In genomic region chr6:166623318-166623717, GRCh38 we compare ENCODE assay signal across 23 cellular contexts. TPM values are rescaled to one million over a fixed set of nuclear protein-coding genes. Genes with fewer than 3 reads are reported as not detected.
DNase-seq lines count a peak whose midpoint lies in the region; ATAC-seq and TF ChIP-seq lines count a peak whose summit lies in the region.
"Had no signal": no experiment of that assay in that cellular context is flagged by ENCODE, and none has a peak within 500 bp of the region (broad histone marks: within the 10 kb centered on the region; RNA-seq: fewer than 3 reads in every experiment).

No MANE protein-coding gene starts in this region.

- H3K27me3 ChIP-seq in breast epithelium (no peaks in the 10 kb centered on the region), lung (ENCODE audit: control insufficient read depth, insufficient read depth) (no peaks in the 10 kb centered on the region), upper lobe of right lung (no peaks in the 10 kb centered on the region)
- H3K27me3 ChIP-seq: uterus had no signal

- H3K4me3 ChIP-seq in breast epithelium (no peak overlapping the region), lung (no peak overlapping the region), upper lobe of right lung (no peak overlapping the region)
- H3K4me3 ChIP-seq: HAP-1, uterus had no signal

- TF ChIP-seq POLR2A in breast epithelium (IDR thresholded peaks at IDR 0.05): no peak

- H3K36me3 ChIP-seq in breast epithelium: no peaks in the 10 kb centered on the region
- H3K36me3 ChIP-seq in lung (ENCODE audit: control insufficient read depth in 2 of 2, insufficient read depth in 2 of 2, low read length in 2 of 2): peaks cover 0 to 7% of the 10 kb centered on the region in 2 donors
- H3K36me3 ChIP-seq in upper lobe of right lung: peaks cover 6% of the 10 kb centered on the region
- H3K36me3 ChIP-seq: HAP-1, uterus had no signal

- H3K4me3 Mint-ChIP-seq in MCF 10A (ENCODE audit: unreplicated experiment): peak overlapping the region; percentile 56
- peak overlapping the region; percentile 31 for H3K4me3 Mint-ChIP-seq in chondrocyte (ENCODE audit: unreplicated experiment)
- H3K4me3 Mint-ChIP-seq: nephron, WTC11 had no signal

- H3K9me3 ChIP-seq in breast epithelium (no peaks in the 10 kb centered on the region), lung (ENCODE audit: control insufficient read depth in 2 of 2, insufficient read depth in 1 of 2, low read length in 1 of 2) (no peaks in the 10 kb centered on the region), upper lobe of right lung (no peaks in the 10 kb centered on the region)
- H3K9me3 ChIP-seq: HAP-1, uterus had no signal

- H3K27ac ChIP-seq in breast epithelium (peak overlapping the region in 1 of 2 donors; percentile 67), lung (ENCODE audit: low read depth in 1 of 2, low read length in 1 of 2) (peak overlapping the region; percentile 60 to 91), upper lobe of right lung (peak overlapping the region; percentile 82)

- no peaks in the 10 kb centered on the region for H3K27me3 Mint-ChIP-seq in MCF 10A (ENCODE audit: insufficient read depth, unreplicated experiment)
- no peaks in the 10 kb centered on the region for H3K27me3 Mint-ChIP-seq in chondrocyte (ENCODE audit: low read depth)

- BruUV-seq in MCF 10A (replicated peaks; lab: Mats Ljungman, UMichigan): no TSS peak

- peaks cover 57% of the 10 kb centered on the region for H3K4me1 Mint-ChIP-seq in MCF 10A (ENCODE audit: insufficient read depth, unreplicated experiment)
- peaks cover 81% of the 10 kb centered on the region for H3K4me1 Mint-ChIP-seq in chondrocyte (ENCODE audit: low read depth)

- H3K9me3 Mint-ChIP-seq in MCF 10A (ENCODE audit: unreplicated experiment) (no peaks in the 10 kb centered on the region), chondrocyte (ENCODE audit: low read depth) (no peaks in the 10 kb centered on the region)
- H3K9me3 Mint-ChIP-seq: WTC11 had no signal

- TF ChIP-seq CTCF in MCF 10A (IDR thresholded peaks at IDR 0.05; ENCODE audit: unreplicated experiment): no peak
- no peak for TF ChIP-seq CTCF in breast epithelium (IDR thresholded peaks at IDR 0.05)
- TF ChIP-seq CTCF in chondrocyte (IDR thresholded peaks at IDR 0.05): no peak
- TF ChIP-seq CTCF in lung (IDR thresholded peaks at IDR 0.05; ENCODE audit: control extremely low read depth, extremely low read depth): no peak
- TF ChIP-seq CTCF in upper lobe of right lung (IDR thresholded peaks at IDR 0.05): no peak

- ATAC-seq in lung (ENCODE audit: insufficient read depth, low FRiP score) (no peak), upper lobe of right lung (peak; percentile 0), HG02763 (IDR thresholded peaks at IDR 0.05; ENCODE audit: unreplicated experiment) (no peak)
- ATAC-seq: WTC11 had no signal

- 68 to 73% methylated on average over 5 of the region's 5 CpGs for WGBS in lung, 2 donors

- CTCF ChIA-PET in MCF 10A (lab: Yijun Ruan, JAX): interaction anchor here (0.6 to 1.7 kb wide), 4 partner anchors 51 to 115 kb away, joined by 3 to 5 read pairs (median 4); no protein-coding TSS in a partner anchor

- H3K4me1 ChIP-seq in breast epithelium (peaks cover 0 to 13% of the 10 kb centered on the region in 2 donors), lung (ENCODE audit: control insufficient read depth in 2 of 2, insufficient read depth in 2 of 2, low read length in 2 of 2) (peaks cover 23 to 26% of the 10 kb centered on the region in 2 donors), upper lobe of right lung (peaks cover 55% of the 10 kb centered on the region)

- H3K36me3 Mint-ChIP-seq in MCF 10A (ENCODE audit: insufficient read depth, unreplicated experiment) (peaks cover 16% of the 10 kb centered on the region), chondrocyte (ENCODE audit: low read depth) (peaks cover 6% of the 10 kb centered on the region)

- POLR2A ChIA-PET in MCF 10A (lab: Yijun Ruan, JAX): interaction anchor here (1.1 to 8.7 kb wide), 8 partner anchors 12 to 366 kb away, joined by 3 to 89 read pairs (median 8); no protein-coding TSS in a partner anchor

- DNase-seq in MCF 10A (ENCODE audit: unreplicated experiment) (peak; percentile 55), breast epithelium (ENCODE audit: low spot score in 2 of 2) (no peak), chondrocyte (ENCODE audit: low spot score) (no peak), lung (ENCODE audit: low spot score) (peak; percentile 65), upper lobe of right lung (no peak), NCI-H774 (lab: John Stamatoyannopoulos, UW) (no peak)
- no peak for DNase-seq in stimulated activated CD4-positive, alpha-beta T cell treated with anti-CD3 and anti-CD28 coated beads, Interleukin-12 subunit alpha, Interleukin-12 subunit beta, amount 100 ng/mL, for 4 hours
- DNase-seq: activated effector memory CD4-positive, alpha-beta T cell treated with anti-CD3 and anti-CD28 coated beads, Interleukin-2, amount 50 U/mL, for 16 hours; aorta; CD4-positive, CD25-positive, alpha-beta regulatory T cell; cortex of kidney; DMS79; KBM-7; NCI-H1092 treated with DMSO at 0.1 percent for 48 hours; SHP77; stimulated activated CD4-positive, alpha-beta T cell treated with anti-CD3 and anti-CD28 coated beads, Interleukin-15, amount 100 ng/mL, for 24 hours; stimulated activated naive CD4-positive, alpha-beta T cell; T-helper 2 cell; uterus had no signal

- intact Hi-C loops in MCF 10A (cut with micrococcal nuclease): no loop called here
- intact Hi-C loops in breast epithelium (cut with DNase I; ENCODE audit: low total_unique reads): no loop called here
- intact Hi-C loops in upper lobe of right lung (cut with DNase I): no loop called here

- H3K27ac Mint-ChIP-seq in MCF 10A (ENCODE audit: low read depth, unreplicated experiment) (peak overlapping the region; percentile 36), chondrocyte (ENCODE audit: unreplicated experiment) (peak overlapping the region; percentile 55)
- H3K27ac Mint-ChIP-seq: CD4-positive, CD25-positive, alpha-beta regulatory T cell; nephron; WTC11 had no signal

RNA-seq across cellular contexts. Expression of gene RPS6KA2, which starts 3.7 kb away (rescaled TPM):
- total RNA-seq in MCF 10A (2022): 126 and 157 TPM in 2 replicates
- 100 to 1,000 TPM in 1 of 3 donors, 10 to 100 TPM in 2; 23.7 to 124 (median 56.4) TPM for total RNA-seq in breast epithelium
- total RNA-seq in chondrocyte: 124 to 147 TPM (median 127 TPM) in 3 replicates
- total RNA-seq in lung: 100 to 1,000 TPM; 109 to 185 TPM
- 100 to 1,000 TPM in 1 of 2 donors, 10 to 100 TPM in 1; 61.9 to 102 TPM for polyA plus RNA-seq in lung
- total RNA-seq in upper lobe of right lung: 136 TPM

RNA-seq across cellular contexts. Expression of gene RAMACL, which starts 36.8 kb away (rescaled TPM):
- total RNA-seq in MCF 10A (2022) (5.3 and 5.8 TPM in 2 replicates), breast epithelium (10 to 100 TPM in 1 of 3 donors, 1 to 10 TPM in 2; 2.5 to 13.4 (median 2.6) TPM), chondrocyte (1.7 to 4.8 TPM (median 2.4 TPM) in 3 replicates), lung (10 to 100 TPM in 1 of 2 donors, 1 to 10 TPM in 1; 7.8 to 17.6 TPM), upper lobe of right lung (8.0 TPM)
- under 1 TPM; 0.30 to 0.77 TPM for polyA plus RNA-seq in lung

Comparison
In these comparisons a context has a peak if more than half of its experiments do, and no peak if none do; other contexts are left out.
1. DNase-seq: peak in MCF 10A (single experiment) and lung (single experiment); none in breast epithelium (0 of 2), chondrocyte (single experiment), upper lobe of right lung (single experiment), stimulated activated CD4-positive, alpha-beta T cell treated with anti-CD3 and anti-CD28 coated beads, Interleukin-12 subunit alpha, Interleukin-12 subunit beta, amount 100 ng/mL, for 4 hours (single experiment) and NCI-H774 (single experiment).